In the genomic region with DNA sequence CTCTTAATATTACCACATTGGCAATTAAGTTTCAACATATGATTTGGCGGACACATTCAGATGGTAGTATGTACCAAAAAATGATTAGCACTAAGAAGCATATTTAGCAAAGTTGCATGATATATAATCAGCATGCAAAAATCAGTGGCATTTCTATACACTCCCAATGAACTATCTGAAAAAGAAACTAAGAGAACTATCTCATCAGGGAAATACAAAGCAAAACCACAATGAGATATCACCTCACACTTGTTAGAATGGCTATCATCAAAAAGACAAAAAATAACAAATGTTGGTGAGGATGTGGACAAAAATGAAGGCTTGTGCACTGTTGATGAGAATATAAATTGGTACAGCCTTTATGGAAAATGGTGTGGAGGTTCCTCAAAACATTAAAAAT, we compare ENCODE assay signal across 19 cellular contexts. TPM values are rescaled to one million over a fixed set of nuclear protein-coding genes. Genes with fewer than 3 reads are reported as not detected.
DNase-seq lines count a peak whose midpoint lies in the region; ATAC-seq, FAIRE-seq and TF ChIP-seq lines count a peak whose summit lies in the region.
"Had no signal": no experiment of that assay in that cellular context is flagged by ENCODE, and none has a peak within 500 bp of the region (broad histone marks: within the 10 kb centered on the region; RNA-seq: fewer than 3 reads in every experiment).

No MANE protein-coding gene starts in this region.

- H3K36me3 ChIP-seq in OCI-LY3 (replicated peaks; ENCODE audit: low read depth, low read length) (no peaks in the 10 kb centered on the region), ovary (no peaks in the 10 kb centered on the region)

- no peaks in the 10 kb centered on the region for H3K36me3 Mint-ChIP-seq in T-helper 17 cell (ENCODE audit: low read depth)

- H3K9me3 ChIP-seq in OCI-LY3 (ENCODE audit: insufficient read depth, low read length) (no peaks in the 10 kb centered on the region), ovary (no peaks in the 10 kb centered on the region), T-helper 17 cell (ENCODE audit: control insufficient read depth, low read length, poor library complexity, severe bottlenecking) (peaks cover 2% of the 10 kb centered on the region)

- H4K20me1 ChIP-seq in OCI-LY3 (ENCODE audit: insufficient read depth, low read length), result no peaks in the 10 kb centered on the region

- no peaks in the 10 kb centered on the region for H3K79me2 ChIP-seq in OCI-LY3 (ENCODE audit: low read length)

- TF ChIP-seq EP300 in ovary (IDR thresholded peaks at IDR 0.05), result no peak

- DNase-seq in D721Med (ENCODE audit: insufficient read length, low spot score) (no peak), NCI-H2081 (lab: John Stamatoyannopoulos, UW) (no peak), ovary (no peak), T-helper 17 cell (no peak), activated gamma-delta T cell treated with Interleukin-2 at 50 U/mL for 16 hours (no peak)
- DNase-seq: 8988T; CD8-positive, alpha-beta memory T cell; DMS79 treated with DMSO at 0.1 percent for 48 hours; HFFc6; NCI-H1436; NCI-H2029; NCI-H510A; NCI-H774; SHP77 treated with DMSO at 0.1 percent for 48 hours had no signal

- no peak overlapping the region for H3K4me3 Mint-ChIP-seq in T-helper 17 cell
- H3K4me3 Mint-ChIP-seq: HFFc6 had no signal

- H3K9ac ChIP-seq in OCI-LY3 (ENCODE audit: low read length), result no peak overlapping the region

- H3K4me1 ChIP-seq in OCI-LY3 (ENCODE audit: low read length) (peaks cover 36% of the 10 kb centered on the region), ovary (ENCODE audit: insufficient read depth) (no peaks in the 10 kb centered on the region)

- H3K4me3 ChIP-seq in OCI-LY3 (ENCODE audit: low read length) (peak overlapping the region; percentile 2; the same call in 1 of the 2 replicates), ovary (no peak overlapping the region)

- TF ChIP-seq POLR2A in ovary (IDR thresholded peaks at IDR 0.05), result no peak

- H3K27me3 ChIP-seq in OCI-LY3 (ENCODE audit: low read depth, low read length) (no peaks in the 10 kb centered on the region), ovary (no peaks in the 10 kb centered on the region)

- H3K27me3 Mint-ChIP-seq in T-helper 17 cell, result peaks cover 7% of the 10 kb centered on the region

- H3K4me1 Mint-ChIP-seq in T-helper 17 cell, result peaks cover 3% of the 10 kb centered on the region

- no peak for TF ChIP-seq CTCF in D721Med (IDR thresholded peaks at IDR 0.05; ENCODE audit: insufficient read depth, missing control alignments)
- no peak for TF ChIP-seq CTCF in OCI-LY3 (IDR thresholded peaks at IDR 0.05; ENCODE audit: low read depth, low read length)
- no peak for TF ChIP-seq CTCF in ovary (IDR thresholded peaks at IDR 0.05)

- intact Hi-C loops in ovary (cut with DNase I), result no loop called here

- FAIRE-seq in D721Med (lab: Jason Lieb, UNC), result peak; percentile 51
- FAIRE-seq: G401.6, H54 had no signal

- peak; percentile 25 for ATAC-seq in GM19395 (IDR thresholded peaks at IDR 0.05; ENCODE audit: unreplicated experiment)
- ATAC-seq in HG03159 (IDR thresholded peaks at IDR 0.05; ENCODE audit: unreplicated experiment), result peak; percentile 35
- no peak for ATAC-seq in T-helper 17 cell

- H3K27ac ChIP-seq in OCI-LY3 (ENCODE audit: low read length) (peak overlapping the region; percentile 93; the same call in 1 of the 2 replicates), ovary (no peak overlapping the region)

- H2AFZ ChIP-seq in OCI-LY3 (ENCODE audit: low read depth, low read length), result no peak overlapping the region

- 95 to 100% (median 98%) methylated on average over 1 of the region's 1 CpG for WGBS in ovary, 3 donors

- H3K4me2 ChIP-seq in OCI-LY3 (ENCODE audit: low read length), result peak overlapping the region; percentile 68

- no peak overlapping the region for H3K27ac Mint-ChIP-seq in T-helper 17 cell
- H3K27ac Mint-ChIP-seq: HFFc6 had no signal

RNA-seq across cellular contexts. Expression of gene DENND1B, which starts 31.4 kb away (rescaled TPM):
- total RNA-seq in ovary (10 to 100 TPM; 12.1 to 20.6 (median 15.6) TPM), T-helper 17 cell (10 to 100 TPM; 32.4 to 35.6 TPM)
- polyA plus RNA-seq in ovary, result 1 to 10 TPM; 2.9 to 3.6 TPM
